ENCODE assay signal across 8 cellular contexts in the genomic region with DNA sequence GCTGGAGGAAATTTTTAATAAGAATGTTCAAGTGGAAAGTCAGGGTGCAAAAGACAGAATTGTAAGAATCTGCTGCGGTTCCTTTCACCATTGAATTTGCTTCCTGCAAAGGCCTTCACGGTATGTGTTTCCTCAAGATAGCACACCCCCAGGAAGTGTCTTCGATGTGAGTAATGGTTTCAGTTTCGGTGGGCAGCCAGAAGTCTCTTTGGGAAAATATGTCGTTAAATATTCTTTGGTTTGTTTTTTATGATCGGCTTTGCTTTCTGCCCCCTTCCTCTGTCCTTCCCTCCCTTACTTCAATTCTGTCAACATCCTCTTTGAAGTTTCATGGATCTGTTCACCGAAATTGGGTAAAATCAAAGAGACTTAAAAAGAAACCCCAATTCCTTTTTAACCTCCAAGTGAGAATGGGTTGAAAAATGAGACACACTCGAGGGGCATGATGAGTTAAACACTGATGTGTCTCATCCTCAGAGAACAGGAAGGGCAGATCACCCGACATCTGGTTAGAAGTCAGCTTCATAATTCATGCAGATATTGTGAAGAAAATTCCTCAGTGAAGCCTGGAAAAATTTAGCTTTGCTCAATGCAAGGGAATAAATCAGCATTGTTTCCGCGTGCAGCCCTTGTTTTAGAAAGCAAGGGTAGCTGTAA.
DNase-seq lines count a peak whose midpoint lies in the region; ATAC-seq and TF ChIP-seq lines count a peak whose summit lies in the region.

No MANE protein-coding gene starts in this region.

- peaks cover 82% of the 10 kb centered on the region for H3K4me1 Mint-ChIP-seq in chondrocyte (ENCODE audit: low read depth)

- H3K36me3 ChIP-seq in osteoblast (ENCODE audit: insufficient read depth, low read length): no peaks in the 10 kb centered on the region
- no peaks in the 10 kb centered on the region for H3K36me3 ChIP-seq in tibial nerve

- TF ChIP-seq POLR2A in tibial nerve (IDR thresholded peaks at IDR 0.05): no peak

- no peaks in the 10 kb centered on the region for H3K79me2 ChIP-seq in osteoblast (ENCODE audit: insufficient read depth, low read length)

- WGBS in tibial nerve, 2 donors: 34% methylated on average over 11 of the region's 11 CpGs

- no peak for TF ChIP-seq EP300 in tibial nerve (IDR thresholded peaks at IDR 0.05)

- intact Hi-C loops in sciatic nerve (cut with DNase I): no loop called here

- H3K4me2 ChIP-seq in osteoblast (ENCODE audit: insufficient read depth, low read length): peak overlapping the region; percentile 80

- H3K9me3 ChIP-seq in osteoblast (ENCODE audit: low read depth, low read length) (no peaks in the 10 kb centered on the region), tibial nerve (no peaks in the 10 kb centered on the region)

- DNase-seq in SIG-M5 treated with dmso at 0.1 percent for 504 hours (lab: John Stamatoyannopoulos, UW; ENCODE audit: unreplicated experiment): peak; percentile 24
- no peak for DNase-seq in SIG-M5 (lab: John Stamatoyannopoulos, UW)
- peak; percentile 45 for DNase-seq in M059J (ENCODE audit: low read depth)
- DNase-seq in chondrocyte (ENCODE audit: low spot score): no peak
- DNase-seq in osteoblast (ENCODE audit: insufficient read length, low spot score, missing footprints): peak; percentile 56
- no peak for DNase-seq in HK-2 (ENCODE audit: unreplicated experiment)
- DNase-seq in sciatic nerve (ENCODE audit: low spot score): no peak
- DNase-seq in tibial nerve (ENCODE audit: low spot score in 2 of 2): no peak

- H3K27ac ChIP-seq in osteoblast (ENCODE audit: low read depth, low read length): peak overlapping the region; percentile 31
- peak overlapping the region in 2 of 4 donors; percentile 34 to 51 for H3K27ac ChIP-seq in tibial nerve

- no peaks in the 10 kb centered on the region for H3K36me3 Mint-ChIP-seq in chondrocyte (ENCODE audit: low read depth)

- H2AFZ ChIP-seq in osteoblast (ENCODE audit: low read length): peak overlapping the region; percentile 85

- H3K9me3 Mint-ChIP-seq in chondrocyte (ENCODE audit: low read depth): no peaks in the 10 kb centered on the region

- no peaks in the 10 kb centered on the region for H3K27me3 Mint-ChIP-seq in chondrocyte (ENCODE audit: low read depth)

- H3K4me3 ChIP-seq in osteoblast (ENCODE audit: insufficient read depth, low read length) (peak overlapping the region; percentile 65), tibial nerve (peak overlapping the region in 2 of 4 donors; percentile 34 to 37)

- TF ChIP-seq CTCF in chondrocyte (IDR thresholded peaks at IDR 0.05) (no peak), osteoblast (IDR thresholded peaks at IDR 0.05; ENCODE audit: extremely low read depth, low read depth, low read length) (no peak), tibial nerve (IDR thresholded peaks at IDR 0.05) (no peak)

- H3K4me3 Mint-ChIP-seq in chondrocyte (ENCODE audit: unreplicated experiment): peak overlapping the region; percentile 65

- no peak for ATAC-seq in sciatic nerve

- peak overlapping the region; percentile 91 for H3K27ac Mint-ChIP-seq in chondrocyte (ENCODE audit: unreplicated experiment)

- H3K27me3 ChIP-seq in osteoblast (ENCODE audit: insufficient read depth, low read length) (no peaks in the 10 kb centered on the region), tibial nerve (no peaks in the 10 kb centered on the region)

- H4K20me1 ChIP-seq in osteoblast (ENCODE audit: insufficient read depth, low read length): no peaks in the 10 kb centered on the region

- peaks cover 20% of the 10 kb centered on the region for H3K4me1 ChIP-seq in osteoblast (ENCODE audit: insufficient read depth, low read length)
- H3K4me1 ChIP-seq in tibial nerve: peaks cover 0 to 34% (median 7%) of the 10 kb centered on the region in 4 donors

Comparison
In these comparisons a context has a peak if more than half of its experiments do, and no peak if none do; other contexts are left out.
1. DNase-seq: peak in SIG-M5 treated with dmso at 0.1 percent for 504 hours (single experiment), M059J (single experiment) and osteoblast (single experiment); none in SIG-M5 (single experiment), chondrocyte (single experiment), HK-2 (single experiment), sciatic nerve (single experiment) and tibial nerve (0 of 2).